ENCODE assay signal across 22 cellular contexts in the genomic region with DNA sequence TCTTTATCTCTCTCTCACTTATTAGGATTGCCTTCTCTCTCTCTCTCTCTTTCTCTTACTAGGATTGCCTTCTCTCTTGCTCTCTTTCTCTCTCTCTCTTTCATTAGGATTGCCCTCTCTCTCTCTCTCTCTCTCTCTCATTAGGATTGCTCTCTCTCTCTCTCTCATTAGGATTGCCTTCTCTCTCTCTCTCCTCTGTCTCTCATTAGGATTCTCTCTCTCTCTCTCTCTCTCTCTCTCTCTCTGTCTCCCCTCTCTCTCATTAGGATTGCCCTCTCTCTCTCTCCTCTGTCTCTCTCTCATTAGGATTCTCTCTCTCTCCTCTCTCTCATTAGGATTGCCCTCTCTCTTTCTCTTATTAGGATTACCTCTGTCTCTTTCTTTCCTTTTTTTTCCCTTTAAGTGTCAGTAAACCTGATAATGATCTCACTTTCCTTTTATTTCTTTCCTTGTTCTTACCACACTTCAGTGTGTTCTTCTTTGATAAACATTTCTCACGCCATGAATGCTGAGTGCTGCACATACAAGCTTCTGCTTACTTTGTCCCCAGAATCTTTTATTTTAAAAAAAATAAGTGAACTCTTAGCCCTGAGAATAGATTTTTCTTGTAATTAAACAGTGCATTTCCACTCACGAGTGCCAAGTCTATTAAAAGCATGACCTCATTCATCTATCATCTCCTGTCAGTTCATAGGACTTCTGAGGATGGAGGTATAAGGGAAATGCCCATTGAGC.
"Had no signal": no experiment of that assay in that cellular context is flagged by ENCODE, and none has a peak within 500 bp of the region (broad histone marks: within the 10 kb centered on the region; RNA-seq: fewer than 3 reads in every experiment).

No MANE protein-coding gene starts in this region.

- DNase-seq: activated CD4-positive, alpha-beta T cell treated with anti-CD3 and anti-CD28 coated beads, Interleukin-2, amount 10 ng/mL, durations not matched to agents 24 days and 14 days; activated CD4-positive, CD25-positive, alpha-beta regulatory T cell; activated CD8-positive, alpha-beta memory T cell treated with anti-CD3 and anti-CD28 coated beads, Interleukin-2, amount 50 U/mL, for 4 hours; activated CD8-positive, alpha-beta T cell treated with anti-CD3 and anti-CD28 coated beads, Interleukin-2, amount 10 ng/mL, durations not matched to agents 7 days and 5 days; activated effector memory CD4-positive, alpha-beta T cell treated with anti-CD3 and anti-CD28 coated beads, Interleukin-2, amount 50 U/mL, for 16 hours; activated T-cell treated with anti-CD3 and anti-CD28 coated beads, Interleukin-2, amount 50 U/mL, for 48 hours; amniotic stem cell; body of pancreas; caudate nucleus; hypothalamus; kidney glomerular epithelial cell; left ventricle myocardium superior; natural killer cell; posterior cingulate gyrus; retina; stimulated activated CD4-positive, alpha-beta T cell treated with anti-CD3 and anti-CD28 coated beads, Interleukin-12 subunit alpha, Interleukin-12 subunit beta, amount 100 ng/mL, for 4 hours; stimulated activated CD4-positive, alpha-beta T cell treated with anti-CD3 and anti-CD28 coated beads, Interleukin-2, amount 100 ng/mL, for 24 hours; stomach; testis; upper lobe of left lung had no signal

- H3K4me1 ChIP-seq: testis, upper lobe of left lung had no signal

- ATAC-seq: activated CD8-positive, alpha-beta T cell treated with anti-CD3 and anti-CD28 coated beads, Interleukin-2, amount 10 ng/mL, durations not matched to agents 7 days and 5 days; activated naive CD4-positive, alpha-beta T cell treated with anti-CD3 and anti-CD28 coated beads, Interleukin-2, amount 50 U/mL, for 72 hours; body of pancreas; left ventricle myocardium superior; natural killer cell had no signal

- H3K36me3 ChIP-seq: esophagus muscularis mucosa, stomach, upper lobe of left lung had no signal

- H3K9me3 ChIP-seq: body of pancreas, esophagus muscularis mucosa, stomach, testis, upper lobe of left lung had no signal

- H3K27ac ChIP-seq: body of pancreas, esophagus muscularis mucosa, stomach, testis, upper lobe of left lung had no signal

- H3K4me3 ChIP-seq: body of pancreas, esophagus muscularis mucosa, stomach, testis, upper lobe of left lung had no signal

- H3K27me3 ChIP-seq: body of pancreas, esophagus muscularis mucosa, stomach, testis, upper lobe of left lung had no signal
